In the genomic region with DNA sequence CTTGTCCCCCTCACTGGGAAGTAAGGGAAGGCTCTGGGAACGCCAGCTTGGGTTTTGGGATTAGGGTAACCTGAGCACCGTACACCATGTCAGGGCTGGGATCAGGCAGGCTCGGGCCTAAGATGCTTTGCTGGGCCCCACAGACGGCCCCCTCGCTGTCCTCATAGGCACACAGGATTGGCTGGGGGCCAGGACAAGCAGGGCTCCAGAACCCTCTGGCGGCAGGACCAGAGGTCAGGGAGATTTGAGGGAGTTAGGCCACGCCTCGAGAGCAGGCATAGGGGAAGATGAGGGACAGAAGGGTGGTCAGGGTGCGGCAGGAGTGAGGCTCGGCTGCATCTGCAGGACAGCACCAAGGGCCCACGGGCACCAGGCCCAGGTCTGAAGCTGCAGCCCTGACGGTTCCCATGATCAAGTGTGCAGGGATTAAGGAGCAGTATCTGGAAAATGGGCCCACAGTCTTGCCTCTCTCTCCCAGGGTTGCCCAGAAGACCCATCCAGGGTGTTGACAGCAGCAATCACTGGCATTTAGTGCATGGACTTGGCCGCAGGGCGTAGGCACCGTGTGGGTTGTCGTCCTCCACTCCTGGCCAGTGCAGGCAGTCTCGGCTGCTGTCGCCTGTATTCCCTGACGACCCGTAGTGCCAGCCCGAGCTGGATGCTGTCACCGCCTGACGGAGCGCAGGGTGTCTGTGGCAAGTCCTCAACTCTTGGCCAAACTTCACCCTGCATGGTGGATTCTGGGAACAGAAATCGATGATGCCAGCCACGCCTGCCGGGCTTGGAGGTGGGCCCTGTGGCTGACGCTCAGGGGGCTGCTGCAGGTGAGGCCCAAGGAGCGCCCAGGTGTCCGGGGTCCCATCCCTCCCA, we compare ENCODE assay signal across 14 cellular contexts. TPM values are rescaled to one million over a fixed set of nuclear protein-coding genes. Genes with fewer than 3 reads are reported as not detected.
A peak's percentile ranks its signal among the peaks of the same experiment; 100 is the strongest.
DNase-seq lines count a peak whose midpoint lies in the region; ATAC-seq and TF ChIP-seq lines count a peak whose summit lies in the region.
"Had no signal": no experiment of that assay in that cellular context is flagged by ENCODE, and none has a peak within 500 bp of the region (broad histone marks: within the 10 kb centered on the region; RNA-seq: fewer than 3 reads in every experiment).

No MANE protein-coding gene starts in this region.

- H3K9me3 Mint-ChIP-seq in endodermal cell, result no peaks in the 10 kb centered on the region
- H3K9me3 Mint-ChIP-seq: activated T-helper 2 cell treated with anti-CD3 and anti-CD28 coated beads, Interferon-gamma antibody, Interleukin-2, Interleukin-4, amounts not matched to agents 10 μg/mL and 5 μg/mL and 100 μg/mL, durations not matched to agents 14 hours and 24 hours and 36 hours; nephron had no signal

- peak overlapping the region; percentile 80 for H3K23ac ChIP-seq in neuronal stem cell (ENCODE audit: low read depth, low read length, poor library complexity)

- no peaks in the 10 kb centered on the region for H3K27me3 Mint-ChIP-seq in endodermal cell (ENCODE audit: insufficient read depth)

- H3K9ac ChIP-seq in endodermal cell (ENCODE audit: extremely low read depth, low read length, poor library complexity, severe bottlenecking) (no peak overlapping the region), neuronal stem cell (ENCODE audit: low read depth, low read length, poor library complexity) (no peak overlapping the region)

- no peak overlapping the region for H2AFZ ChIP-seq in neuronal stem cell (ENCODE audit: low read length)

- H2BK5ac ChIP-seq in neuronal stem cell (ENCODE audit: low read length), result peak overlapping the region; percentile 82

- H3K4me1 ChIP-seq in left ventricle myocardium inferior (peaks cover 18% of the 10 kb centered on the region), endodermal cell (ENCODE audit: control insufficient read depth, insufficient read depth, low read length) (no peaks in the 10 kb centered on the region), neuronal stem cell (ENCODE audit: control insufficient read depth in 2 of 2, insufficient read depth in 1 of 2, low read depth in 1 of 2, low read length in 2 of 2) (peaks cover 15 to 17% of the 10 kb centered on the region in 2 donors), aorta (ENCODE audit: control insufficient read depth in 1 of 2, insufficient read depth in 2 of 2, low read length in 2 of 2) (no peaks in the 10 kb centered on the region)

- TF ChIP-seq CTCF in left ventricle myocardium inferior (IDR thresholded peaks at IDR 0.05; ENCODE audit: borderline replicate concordance), result no peak
- TF ChIP-seq CTCF in endodermal cell (conservative IDR thresholded peaks at IDR 0.05), result no peak

- intact Hi-C loops in Right ventricle myocardium inferior (cut with DNase I), result no loop called here
- intact Hi-C loops in left ventricle myocardium inferior (cut with micrococcal nuclease), result no loop called here
- intact Hi-C loops in aorta (cut with DNase I), result no loop called here

- peak; percentile 54 for ATAC-seq in Right ventricle myocardium inferior
- no peak for ATAC-seq in aorta (ENCODE audit: low FRiP score)
- ATAC-seq in HG03095 (IDR thresholded peaks at IDR 0.05; ENCODE audit: unreplicated experiment), result no peak
- ATAC-seq: left colon had no signal

- H3K79me1 ChIP-seq in neuronal stem cell (ENCODE audit: low read depth, low read length), result peaks cover 1% of the 10 kb centered on the region

- H3K14ac ChIP-seq in neuronal stem cell (ENCODE audit: low read length), result peak overlapping the region; percentile 75

- no peak overlapping the region for H3K4me3 ChIP-seq in left ventricle myocardium inferior
- H3K4me3 ChIP-seq in endodermal cell (ENCODE audit: low read length), result no peak overlapping the region
- no peak overlapping the region for H3K4me3 ChIP-seq in neuronal stem cell (ENCODE audit: low read length in 2 of 2)
- H3K4me3 ChIP-seq in aorta (ENCODE audit: low read length in 2 of 2), result no peak overlapping the region

- H3K27ac ChIP-seq in left ventricle myocardium inferior (replicated peaks) (no peak overlapping the region), endodermal cell (ENCODE audit: low read depth, low read length) (no peak overlapping the region), neuronal stem cell (replicated peaks; ENCODE audit: low read length) (no peak overlapping the region), aorta (ENCODE audit: low read depth in 1 of 2, low read length in 2 of 2) (no peak overlapping the region)

- H2BK15ac ChIP-seq in neuronal stem cell (ENCODE audit: low read length), result peak overlapping the region; percentile 67

- H3K27me3 ChIP-seq in left ventricle myocardium inferior (ENCODE audit: low read depth) (no peaks in the 10 kb centered on the region), endodermal cell (ENCODE audit: control insufficient read depth, insufficient read depth, low read length, poor library complexity, severe bottlenecking) (no peaks in the 10 kb centered on the region), neuronal stem cell (ENCODE audit: control insufficient read depth in 3 of 3, insufficient read depth in 3 of 3, low read depth in 1 of 3, low read length in 3 of 3) (no peaks in the 10 kb centered on the region), aorta (ENCODE audit: control insufficient read depth in 1 of 2, insufficient read depth in 2 of 2, low read length in 1 of 2) (no peaks in the 10 kb centered on the region)

- peak overlapping the region; percentile 53 for H4K91ac ChIP-seq in neuronal stem cell (ENCODE audit: low read depth, low read length, poor library complexity)

- H4K8ac ChIP-seq in neuronal stem cell (ENCODE audit: low read depth, low read length), result peak overlapping the region; percentile 0

- H3K4me1 Mint-ChIP-seq in endodermal cell, result peaks cover 2% of the 10 kb centered on the region

- no peak overlapping the region for H3K4me3 Mint-ChIP-seq in endodermal cell
- H3K4me3 Mint-ChIP-seq: nephron had no signal

- no peak overlapping the region for H3K27ac Mint-ChIP-seq in endodermal cell
- H3K27ac Mint-ChIP-seq: activated T-helper 2 cell treated with anti-CD3 and anti-CD28 coated beads, Interferon-gamma antibody, Interleukin-2, Interleukin-4, amounts not matched to agents 10 μg/mL and 5 μg/mL and 100 μg/mL, durations not matched to agents 14 hours and 24 hours and 36 hours; nephron had no signal

- no peak overlapping the region for H3K4me2 ChIP-seq in neuronal stem cell (ENCODE audit: insufficient read depth, low read length, poor library complexity, severe bottlenecking)

- H3K36me3 ChIP-seq in left ventricle myocardium inferior (no peaks in the 10 kb centered on the region), endodermal cell (ENCODE audit: control insufficient read depth, insufficient read depth, low read length) (no peaks in the 10 kb centered on the region), neuronal stem cell (replicated peaks in 1 of 2; ENCODE audit: control insufficient read depth in 2 of 2, insufficient read depth in 2 of 2, low read length in 2 of 2) (no peaks in the 10 kb centered on the region), aorta (ENCODE audit: control insufficient read depth in 1 of 2, insufficient read depth in 2 of 2, low read length in 1 of 2) (no peaks in the 10 kb centered on the region)

- H2BK12ac ChIP-seq in neuronal stem cell (ENCODE audit: low read length), result peak overlapping the region; percentile 58

- H3K36me3 Mint-ChIP-seq in endodermal cell (ENCODE audit: low read depth), result no peaks in the 10 kb centered on the region

- 93 to 95% methylated on average over 25 to 30 of the region's 30 CpGs for WGBS in endodermal cell (ENCODE audit: insufficient coverage in 1 of 2, insufficient read length in 1 of 2), 2 experiments
- WGBS in neuronal stem cell (ENCODE audit: extremely low coverage in 2 of 2, insufficient read length in 2 of 2, insufficient replicate concordance in 1 of 2), 2 donors, result no CpG with 5 or more reads among the region's 30 CpGs
- 84 to 87% methylated on average over 30 of the region's 30 CpGs for WGBS in aorta, 2 donors

- H3K18ac ChIP-seq in neuronal stem cell (ENCODE audit: low read length), result peak overlapping the region; percentile 89

- peak; percentile 57 for DNase-seq in Right ventricle myocardium inferior (ENCODE audit: missing footprints)
- DNase-seq in left ventricle myocardium inferior, result no peak
- peak; percentile 44 for DNase-seq in endodermal cell
- DNase-seq in neuronal stem cell (ENCODE audit: low spot score), result no peak
- peak; percentile 42 to 63 for DNase-seq in aorta
- DNase-seq in SW 1271 (lab: John Stamatoyannopoulos, UW), result no peak
- no peak for DNase-seq in NCI-H1092 treated with DMSO at 0.1 percent for 48 hours (lab: John Stamatoyannopoulos, UW)
- DNase-seq: activated CD4-positive, alpha-beta T cell treated with anti-CD3 and anti-CD28 coated beads for 4 hours; NCI-H1105; NCI-H345 had no signal

- H2BK120ac ChIP-seq in neuronal stem cell (ENCODE audit: low read depth, low read length), result peak overlapping the region; percentile 36

- H2AK5ac ChIP-seq in neuronal stem cell (ENCODE audit: low read depth, low read length), result peak overlapping the region; percentile 32

- no peak overlapping the region for H3K4ac ChIP-seq in neuronal stem cell (ENCODE audit: low read length)

- H3K9me3 ChIP-seq in left ventricle myocardium inferior (replicated peaks) (no peaks in the 10 kb centered on the region), endodermal cell (ENCODE audit: control insufficient read depth, low read length) (no peaks in the 10 kb centered on the region), neuronal stem cell (replicated peaks in 1 of 2; ENCODE audit: control insufficient read depth in 2 of 2, insufficient read depth in 1 of 2, low read depth in 1 of 2, low read length in 2 of 2) (no peaks in the 10 kb centered on the region), aorta (ENCODE audit: control insufficient read depth, low read length) (no peaks in the 10 kb centered on the region)

RNA-seq across cellular contexts. Expression of a gene that starts 15.7 kb away (rescaled TPM):
- total RNA-seq in Right ventricle myocardium inferior (1.9 TPM), left ventricle myocardium inferior (2.9 TPM), endodermal cell (10 to 100 TPM in 1 of 2 donors, 1 to 10 TPM in 1; 9.5 to 12.2 TPM), aorta (1 to 10 TPM; 4.7 to 5.0 TPM)
- 10.1 TPM for polyA plus RNA-seq in endodermal cell (2013, experiment 1 of 2)
- 7.7 TPM for polyA plus RNA-seq in endodermal cell (2013, experiment 2 of 2)
- polyA plus RNA-seq in neuronal stem cell (2013, experiment 1 of 2), result 7.9 TPM
- 8.3 TPM for polyA plus RNA-seq in neuronal stem cell (2013, experiment 2 of 2)
- polyA plus RNA-seq in aorta, result 10 to 100 TPM in 1 of 2 donors, 1 to 10 TPM in 1; 4.3 to 12.6 TPM

RNA-seq across cellular contexts. Expression of a gene that starts 15.7 kb away (rescaled TPM):
- 8.5 TPM for total RNA-seq in Right ventricle myocardium inferior
- total RNA-seq in left ventricle myocardium inferior, result 6.6 TPM
- 10 to 100 TPM; 20.6 to 22.2 TPM for total RNA-seq in endodermal cell
- polyA plus RNA-seq in endodermal cell (2013, experiment 1 of 2), result 12.4 TPM
- polyA plus RNA-seq in endodermal cell (2013, experiment 2 of 2), result 12.1 TPM
- 9.7 TPM for polyA plus RNA-seq in neuronal stem cell (2013, experiment 1 of 2)
- polyA plus RNA-seq in neuronal stem cell (2013, experiment 2 of 2), result 10.2 TPM
- total RNA-seq in aorta, result 10 to 100 TPM in 1 of 2 donors, 1 to 10 TPM in 1; 7.7 to 16.6 TPM
- 1 to 10 TPM; 5.5 to 8.0 TPM for polyA plus RNA-seq in aorta

Comparison
In these comparisons a context has a peak if more than half of its experiments do, and no peak if none do; other contexts are left out.
1. DNase-seq: peak in Right ventricle myocardium inferior (single experiment), endodermal cell (single experiment) and aorta (2 of 2); none in left ventricle myocardium inferior (single experiment), neuronal stem cell (single experiment), SW 1271 (0 of 2) and NCI-H1092 treated with DMSO at 0.1 percent for 48 hours (single experiment).